In genomic region chr5:11075010-11075860, GRCh38 we compare ENCODE assay signal across 12 cellular contexts.
DNase-seq lines count a peak whose midpoint lies in the region; ATAC-seq, FAIRE-seq and TF ChIP-seq lines count a peak whose summit lies in the region.
"Had no signal": no experiment of that assay in that cellular context is flagged by ENCODE, and none has a peak within 500 bp of the region (broad histone marks: within the 10 kb centered on the region; RNA-seq: fewer than 3 reads in every experiment).

No MANE protein-coding gene starts in this region.

- H3F3A ChIP-seq in Loucy (ENCODE audit: low read depth), result no peaks in the 10 kb centered on the region

- no peak for TF ChIP-seq EP300 in K562 (IDR thresholded peaks at IDR 0.05; ENCODE audit: low read length)

- H3K4me3 Mint-ChIP-seq in nephron, result no peak overlapping the region

- intact Hi-C loops in K562 (cut with micrococcal nuclease), result no loop called here

- H3K9ac ChIP-seq in Loucy (ENCODE audit: low read depth, low read length, poor library complexity, severe bottlenecking), result no peak overlapping the region
- H3K9ac ChIP-seq in K562 (ENCODE audit: insufficient read depth in 1 of 2, low read depth in 2 of 2, low read length in 2 of 2), result no peak overlapping the region

- TF ChIP-seq CTCF in GM12864 (IDR thresholded peaks at IDR 0.05; ENCODE audit: low read depth, low read length, missing control alignments) (peak; percentile 34), Loucy (conservative IDR thresholded peaks at IDR 0.05; ENCODE audit: low read length) (peak; percentile 73), K562 (IDR thresholded peaks at IDR 0.05 in 2 of 3, conservative IDR thresholded peaks at IDR 0.05 in 1 of 3; ENCODE audit: insufficient read depth in 2 of 3, low read depth in 1 of 3, low read length in 3 of 3) (peak; percentile 58 to 64 (median 61)), nephron (IDR thresholded peaks at IDR 0.05; ENCODE audit: unreplicated experiment in 3 of 3) (no peak)

- POLR2A ChIA-PET in K562 (lab: Yijun Ruan, JAX), result interaction anchor here (1.2 kb wide), 1 partner anchor 27 kb away, joined by 5 read pairs; no protein-coding TSS in a partner anchor

- no peaks in the 10 kb centered on the region for H4K20me1 ChIP-seq in Loucy (ENCODE audit: insufficient read depth, low read length, poor library complexity, severe bottlenecking)
- H4K20me1 ChIP-seq in K562 (replicated peaks; ENCODE audit: control insufficient read depth, insufficient read depth, low read length), result no peaks in the 10 kb centered on the region

- H3K36me3 ChIP-seq in Loucy (ENCODE audit: insufficient read depth, low read length) (no peaks in the 10 kb centered on the region), K562 (ENCODE audit: control insufficient read depth, insufficient read depth, low read length) (no peaks in the 10 kb centered on the region)
- H3K36me3 ChIP-seq: tibial artery had no signal

- ATAC-seq in K562 (peak; percentile 78), HG02970 (IDR thresholded peaks at IDR 0.05; ENCODE audit: low FRiP score, unreplicated experiment) (no peak)
- ATAC-seq: right cardiac atrium had no signal

- H2AFZ ChIP-seq in Loucy (ENCODE audit: low read length) (no peak overlapping the region), K562 (ENCODE audit: low read depth, low read length) (no peak overlapping the region)

- no peak overlapping the region for H3K4me3 ChIP-seq in GM12864 (ENCODE audit: low read depth, low read length)
- H3K4me3 ChIP-seq in Loucy (ENCODE audit: low read length, poor library complexity, severe bottlenecking), result no peak overlapping the region
- H3K4me3 ChIP-seq in K562, result no peak overlapping the region
- H3K4me3 ChIP-seq: lung, tibial artery had no signal

- H3K27me3 ChIP-seq in Loucy (ENCODE audit: insufficient read depth, low read length, poor library complexity, severe bottlenecking), result no peaks in the 10 kb centered on the region
- H3K27me3 ChIP-seq in K562 (ENCODE audit: control insufficient read depth in 2 of 2, insufficient read depth in 2 of 2, low read length in 2 of 2), result no peaks in the 10 kb centered on the region

- H3K79me2 ChIP-seq in Loucy (ENCODE audit: insufficient read depth, low read length) (no peaks in the 10 kb centered on the region), K562 (ENCODE audit: control insufficient read depth, insufficient read depth, low read length) (no peaks in the 10 kb centered on the region)

- TF ChIP-seq POLR2A in K562 (conservative IDR thresholded peaks at IDR 0.05), result no peak

- H3K4me1 ChIP-seq in Loucy (ENCODE audit: insufficient read depth, low read length, poor library complexity, severe bottlenecking) (no peaks in the 10 kb centered on the region), K562 (replicated peaks in 1 of 2; ENCODE audit: control insufficient read depth in 2 of 2, insufficient read depth in 2 of 2, low read length in 2 of 2) (no peaks in the 10 kb centered on the region)
- H3K4me1 ChIP-seq: tibial artery had no signal

- H3K9me3 Mint-ChIP-seq in nephron, result peaks cover 3% of the 10 kb centered on the region

- peak; percentile 51 for FAIRE-seq in K562 (lab: Jason Lieb, UNC)
- FAIRE-seq: D721Med had no signal

- peaks cover 3% of the 10 kb centered on the region for H3K27me3 Mint-ChIP-seq in nephron (ENCODE audit: low read depth)

- no peak overlapping the region for H3K4me2 ChIP-seq in Loucy (ENCODE audit: low read depth, low read length, poor library complexity, severe bottlenecking)
- no peak overlapping the region for H3K4me2 ChIP-seq in K562 (ENCODE audit: insufficient read depth, low read length)

- no TSS peak for BruUV-seq in K562 (replicated peaks; lab: Mats Ljungman, UMichigan)

- H3K36me3 Mint-ChIP-seq in nephron (ENCODE audit: low read depth), result no peaks in the 10 kb centered on the region

- no peak overlapping the region for H3K27ac ChIP-seq in K562 (ENCODE audit: extremely low read depth, low read depth, low read length)
- H3K27ac ChIP-seq: tibial artery had no signal

- no peaks in the 10 kb centered on the region for H3K9me1 ChIP-seq in K562 (ENCODE audit: control insufficient read depth, insufficient read depth, low read length)

- in situ Hi-C loops in K562 (cut with MboI), result no loop called here

- CTCF ChIA-PET in K562 (lab: Yijun Ruan, JAX; ENCODE audit: low intra/inter-chr PET ratio), result no interaction called here

- no peak for DNase-seq in GM12864 (ENCODE audit: low read depth)
- peak in 3 of 4 experiments; percentile 18 to 35 (median 26) for DNase-seq in K562 (ENCODE audit: extremely low read depth in 1 of 4, low spot score in 3 of 4)
- no peak for DNase-seq in kidney glomerular epithelial cell (lab: John Stamatoyannopoulos, UW)
- DNase-seq in NCI-H1092 (lab: John Stamatoyannopoulos, UW), result no peak
- no peak for DNase-seq in NCI-H187 (lab: John Stamatoyannopoulos, UW)
- DNase-seq: right cardiac atrium, tibial artery had no signal

- no peaks in the 10 kb centered on the region for H3K9me2 ChIP-seq in Loucy (replicated peaks; ENCODE audit: low read depth, low read length)

- H3K9me3 ChIP-seq in Loucy (ENCODE audit: insufficient read depth, low read depth, low read length) (no peaks in the 10 kb centered on the region), K562 (replicated peaks; ENCODE audit: control insufficient read depth, insufficient read depth, low read depth, low read length) (no peaks in the 10 kb centered on the region)
- H3K9me3 ChIP-seq: tibial artery had no signal

- H3K27ac Mint-ChIP-seq in nephron, result peak overlapping the region in 2 of 3 experiments; percentile 1

- WGBS in K562 (ENCODE audit: insufficient coverage, low coverage, missing lambda C conversion rate), result 0% methylated on average over 12 of the region's 12 CpGs

- TF ChIP-seq RAD21 in K562 (CRISPR knock-in tag; conservative IDR thresholded peaks at IDR 0.05 in 1 of 2, IDR thresholded peaks at IDR 0.05 in 1 of 2), result peak; percentile 5 to 50; a peak in 2 of 4 replicates

- H3K4me1 Mint-ChIP-seq in nephron, result no peaks in the 10 kb centered on the region

TF ChIP-seq in K562, 482 proteins besides CTCF, POLR2A, EP300 and RAD21:
- TF ChIP-seq CHD2 (IDR thresholded peaks at IDR 0.05; ENCODE audit: low read depth, low read length) (no peak), HMG20B (CRISPR knock-in tag; IDR thresholded peaks at IDR 0.05) (no peak), TCF3 (CRISPR knock-in tag; IDR thresholded peaks at IDR 0.05) (no peak), MECOM (CRISPR knock-in tag; IDR thresholded peaks at IDR 0.05) (no peak), SMC3 (conservative IDR thresholded peaks at IDR 0.05; ENCODE audit: insufficient read depth, low read depth, low read length) (peak; percentile 37; the same call in 1 of the 2 replicates), ETV6 (IDR thresholded peaks at IDR 0.05; ENCODE audit: borderline replicate concordance in 1 of 2, low read depth in 2 of 2, low read length in 1 of 2) (no peak), ETV6 (CRISPR knock-in tag; IDR thresholded peaks at IDR 0.05; ENCODE audit: borderline replicate concordance) (no peak), ZNF324 (CRISPR knock-in tag; IDR thresholded peaks at IDR 0.05) (no peak), FOXM1 (IDR thresholded peaks at IDR 0.05; ENCODE audit: low read depth) (no peak), FOXM1 (CRISPR knock-in tag; IDR thresholded peaks at IDR 0.05; ENCODE audit: low read depth) (no peak), ZNF586 (CRISPR knock-in tag; conservative IDR thresholded peaks at IDR 0.05) (no peak)

Comparison
In these comparisons a context has a peak if more than half of its experiments do, and no peak if none do; other contexts are left out.
1. DNase-seq: peak in K562 (3 of 4); none in GM12864 (single experiment), kidney glomerular epithelial cell (single experiment), NCI-H1092 (single experiment) and NCI-H187 (0 of 2).
2. CTCF ChIP-seq: peak in GM12864 (single experiment), Loucy (single experiment) and K562 (3 of 3); none in nephron (0 of 3).